In genomic region chr21:45029968-45030636, GRCh38 we compare ENCODE assay signal across 16 cellular contexts. TPM values are rescaled to one million over a fixed set of nuclear protein-coding genes. Genes with fewer than 3 reads are reported as not detected.
DNase-seq lines count a peak whose midpoint lies in the region; ATAC-seq and TF ChIP-seq lines count a peak whose summit lies in the region.
"Had no signal": no experiment of that assay in that cellular context is flagged by ENCODE, and none has a peak within 500 bp of the region (broad histone marks: within the 10 kb centered on the region; RNA-seq: fewer than 3 reads in every experiment).

No MANE protein-coding gene starts in this region.

- H3K36me3 ChIP-seq in GM23248 (ENCODE audit: low read depth) (no peaks in the 10 kb centered on the region), WERI-Rb-1 (no peaks in the 10 kb centered on the region), iPS-18a (ENCODE audit: control insufficient read depth, low read depth, low read length) (no peaks in the 10 kb centered on the region)
- H3K36me3 ChIP-seq in CD8-positive, alpha-beta T cell (ENCODE audit: insufficient read depth, low read length) = no peaks in the 10 kb centered on the region
- H3K36me3 ChIP-seq: prostate gland had no signal

- H3K27ac Mint-ChIP-seq in activated T-cell treated with anti-CD3 and anti-CD28 coated beads, Interleukin-2, amount 50 U/mL, for 72 hours = no peak overlapping the region
- no peak overlapping the region for H3K27ac Mint-ChIP-seq in CD8-positive, alpha-beta T cell
- H3K27ac Mint-ChIP-seq: activated naive CD8-positive, alpha-beta T cell; memory B cell had no signal

- H3K27me3 ChIP-seq in GM23248 (replicated peaks; ENCODE audit: insufficient read depth) (no peaks in the 10 kb centered on the region), WERI-Rb-1 (ENCODE audit: insufficient read depth, low read depth, severe bottlenecking) (no peaks in the 10 kb centered on the region), iPS-18a (ENCODE audit: control insufficient read depth, insufficient read depth, low read length) (peaks cover 26% of the 10 kb centered on the region)
- H3K27me3 ChIP-seq in CD8-positive, alpha-beta T cell (ENCODE audit: insufficient read depth, low read length) = no peaks in the 10 kb centered on the region

- H3K9me3 ChIP-seq in GM23248 (ENCODE audit: low read depth) = no peaks in the 10 kb centered on the region
- no peaks in the 10 kb centered on the region for H3K9me3 ChIP-seq in WERI-Rb-1 (ENCODE audit: severe bottlenecking)
- H3K9me3 ChIP-seq in iPS-18a (ENCODE audit: control insufficient read depth, low read depth, low read length) = no peaks in the 10 kb centered on the region
- no peaks in the 10 kb centered on the region for H3K9me3 ChIP-seq in CD8-positive, alpha-beta T cell (ENCODE audit: low read length)
- H3K9me3 ChIP-seq: prostate gland had no signal

- H3K9me2 ChIP-seq in GM23248 (ENCODE audit: insufficient read depth) = no peaks in the 10 kb centered on the region

- H3K9me3 Mint-ChIP-seq in activated T-cell treated with anti-CD3 and anti-CD28 coated beads, Interleukin-2, amount 50 U/mL, for 72 hours = no peaks in the 10 kb centered on the region
- H3K9me3 Mint-ChIP-seq in CD8-positive, alpha-beta T cell = no peaks in the 10 kb centered on the region
- H3K9me3 Mint-ChIP-seq: memory B cell had no signal

- H3K4me1 Mint-ChIP-seq in activated T-cell treated with anti-CD3 and anti-CD28 coated beads, Interleukin-2, amount 50 U/mL, for 72 hours (ENCODE audit: low read depth) = no peaks in the 10 kb centered on the region
- no peaks in the 10 kb centered on the region for H3K4me1 Mint-ChIP-seq in CD8-positive, alpha-beta T cell (ENCODE audit: low read depth)
- H3K4me1 Mint-ChIP-seq: memory B cell had no signal

- peak overlapping the region; percentile 64; the same call in 1 of the 2 replicates for H2AFZ ChIP-seq in GM23248

- H3K4me2 ChIP-seq in GM23248 (ENCODE audit: unreplicated experiment) = peak overlapping the region; percentile 67

- peaks cover 4% of the 10 kb centered on the region; the same call in 1 of the 2 replicates for H3F3A ChIP-seq in GM23248 (ENCODE audit: insufficient read depth)

- CTCF ChIA-PET in CD8-positive, alpha-beta T cell (lab: Charles Lee) = no interaction called here

- DNase-seq in GM23248 = no peak
- peak; percentile 89 for DNase-seq in WERI-Rb-1
- DNase-seq in retina = peak; percentile 95
- no peak for DNase-seq in activated T-cell treated with anti-CD3 and anti-CD28 coated beads, Interleukin-2, amount 50 U/mL, for 72 hours
- DNase-seq in CD8-positive, alpha-beta T cell = no peak
- DNase-seq in D341Med (ENCODE audit: low spot score) = no peak
- DNase-seq: activated CD4-positive, alpha-beta T cell treated with anti-CD3 and anti-CD28 coated beads for 48 hours; activated T-cell treated with anti-CD3 and anti-CD28 coated beads for 4 hours; NCI-H446 treated with DMSO at 0.1 percent for 48 hours had no signal

- in situ Hi-C loops in GM23248 (cut with MboI) = no loop called here

- H3K9ac ChIP-seq in GM23248 (peak overlapping the region; percentile 35; the same call in 1 of the 2 replicates), iPS-18a (ENCODE audit: low read length) (peak overlapping the region; percentile 31)

- no peak overlapping the region for H3K4me3 Mint-ChIP-seq in activated T-cell treated with anti-CD3 and anti-CD28 coated beads, Interleukin-2, amount 50 U/mL, for 72 hours
- H3K4me3 Mint-ChIP-seq in CD8-positive, alpha-beta T cell = no peak overlapping the region
- H3K4me3 Mint-ChIP-seq: activated naive CD8-positive, alpha-beta T cell; memory B cell had no signal

- ATAC-seq in activated T-cell treated with anti-CD3 and anti-CD28 coated beads, Interleukin-2, amount 50 U/mL, for 72 hours (replicated peaks in 1 of 2) = no peak
- ATAC-seq in HG03135 (IDR thresholded peaks at IDR 0.05; ENCODE audit: unreplicated experiment) = no peak
- no peak for ATAC-seq in CD8-positive, alpha-beta T cell
- ATAC-seq: GM12878 had no signal

- no peaks in the 10 kb centered on the region for H4K20me1 ChIP-seq in GM23248 (ENCODE audit: insufficient read depth)

- POLR2A ChIA-PET in CD8-positive, alpha-beta T cell (lab: Charles Lee) = no interaction called here

- H3K36me3 Mint-ChIP-seq in activated T-cell treated with anti-CD3 and anti-CD28 coated beads, Interleukin-2, amount 50 U/mL, for 72 hours (ENCODE audit: insufficient read depth in 2 of 2) = no peaks in the 10 kb centered on the region
- H3K36me3 Mint-ChIP-seq in CD8-positive, alpha-beta T cell = no peaks in the 10 kb centered on the region
- H3K36me3 Mint-ChIP-seq: activated naive CD8-positive, alpha-beta T cell; memory B cell had no signal

- H3K27ac ChIP-seq in GM23248 (no peak overlapping the region), WERI-Rb-1 (peak overlapping the region; percentile 91), iPS-18a (ENCODE audit: low read length) (no peak overlapping the region)
- H3K27ac ChIP-seq in CD8-positive, alpha-beta T cell (ENCODE audit: low read depth, low read length) = no peak overlapping the region
- H3K27ac ChIP-seq: C4-2B, prostate gland had no signal

- H3K4me3 ChIP-seq in GM23248 (peak overlapping the region; percentile 47), WERI-Rb-1 (ENCODE audit: low read depth, low read length) (peak overlapping the region; percentile 38), iPS-18a (ENCODE audit: low read length) (peak overlapping the region; percentile 39)
- no peak overlapping the region for H3K4me3 ChIP-seq in CD8-positive, alpha-beta T cell (ENCODE audit: low read depth, low read length)
- H3K4me3 ChIP-seq: GM12878, prostate gland had no signal

- H3K27me3 Mint-ChIP-seq in activated T-cell treated with anti-CD3 and anti-CD28 coated beads, Interleukin-2, amount 50 U/mL, for 72 hours (ENCODE audit: low read depth) = peaks cover 6% of the 10 kb centered on the region
- peaks cover 9% of the 10 kb centered on the region for H3K27me3 Mint-ChIP-seq in CD8-positive, alpha-beta T cell (ENCODE audit: low read depth)
- H3K27me3 Mint-ChIP-seq: activated naive CD8-positive, alpha-beta T cell had no signal

- TF ChIP-seq CTCF in WERI-Rb-1 (IDR thresholded peaks at IDR 0.05; ENCODE audit: low read depth, low read length) = no peak
- no peak for TF ChIP-seq CTCF in CD8-positive, alpha-beta T cell (IDR thresholded peaks at IDR 0.05)

- intact Hi-C loops in CD8-positive, alpha-beta T cell (cut with DNase I, micrococcal nuclease) = no loop called here

- no peaks in the 10 kb centered on the region for H3K79me2 ChIP-seq in GM23248 (ENCODE audit: insufficient read depth)

- 68 to 75% methylated on average over 20 to 24 of the region's 24 CpGs for WGBS in GM23248 (ENCODE audit: low coverage in 1 of 2, low lambda C conversion rate in 2 of 2, missing lambda C conversion rate in 2 of 2), 2 experiments

- H3K4me1 ChIP-seq in GM23248 (ENCODE audit: insufficient read depth) (peaks cover 20% of the 10 kb centered on the region), iPS-18a (ENCODE audit: control insufficient read depth, low read depth, low read length) (peaks cover 31% of the 10 kb centered on the region)
- H3K4me1 ChIP-seq in CD8-positive, alpha-beta T cell (ENCODE audit: insufficient read depth, low read length) = no peaks in the 10 kb centered on the region
- H3K4me1 ChIP-seq: prostate gland had no signal

RNA-seq across cellular contexts. Expression of gene ADARB1, which starts 44.3 kb away (rescaled TPM):
- total RNA-seq in GM23248 (2014; rRNA removed; shearing (Covaris generic)) = 17.4 and 22.6 TPM in 2 replicates
- polyA plus RNA-seq in GM23248 (2016; fragmentation: Nextera tagmentation; extraction: Ambion mirVana) = 16.3 and 18.7 TPM in 2 replicates
- total RNA-seq in activated T-cell treated with anti-CD3 and anti-CD28 coated beads, Interleukin-2, amount 50 U/mL, for 72 hours = 10 to 100 TPM; 41.7 to 45.3 TPM
- total RNA-seq in CD8-positive, alpha-beta T cell = 10 to 100 TPM; 21.1 to 22.6 TPM

Comparison
In these comparisons a context has a peak if more than half of its experiments do, and no peak if none do; other contexts are left out.
1. DNase-seq: peak in WERI-Rb-1 (single experiment) and retina (single experiment); none in GM23248 (single experiment), activated T-cell treated with anti-CD3 and anti-CD28 coated beads, Interleukin-2, amount 50 U/mL, for 72 hours (0 of 2), CD8-positive, alpha-beta T cell (0 of 7) and D341Med (single experiment).